14 cellular contexts compared by ENCODE assay signal in genomic region chr6:14642106-14642505, GRCh38.
A peak's percentile ranks its signal among the peaks of the same experiment; 100 is the strongest.
DNase-seq lines count a peak whose midpoint lies in the region; ATAC-seq and TF ChIP-seq lines count a peak whose summit lies in the region.
"Had no signal": no experiment of that assay in that cellular context is flagged by ENCODE, and none has a peak within 500 bp of the region (broad histone marks: within the 10 kb centered on the region; RNA-seq: fewer than 3 reads in every experiment).

No MANE protein-coding gene starts in this region.

- no peaks in the 10 kb centered on the region for H3K9me3 ChIP-seq in BLaER1
- no peaks in the 10 kb centered on the region for H3K9me3 ChIP-seq in neural progenitor cell (ENCODE audit: low read depth)
- no peaks in the 10 kb centered on the region for H3K9me3 ChIP-seq in trophoblast cell (ENCODE audit: insufficient read depth, low read depth, low read length)
- H3K9me3 ChIP-seq: Caco-2, HAP-1 had no signal

- H3K36me3 Mint-ChIP-seq in GM23338 (ENCODE audit: low read depth) = no peaks in the 10 kb centered on the region
- no peaks in the 10 kb centered on the region for H3K36me3 Mint-ChIP-seq in dendritic cell treated with granulocyte-macrophage colony-stimulating factor and Interleukin-4, amounts not matched to agents 40 ng/mL and 50 ng/mL, for 4 days (ENCODE audit: low read depth)
- no peaks in the 10 kb centered on the region for H3K36me3 Mint-ChIP-seq in neural progenitor cell
- H3K36me3 Mint-ChIP-seq in activated T-cell treated with anti-CD3 and anti-CD28 coated beads, Interleukin-2, amount 50 U/mL, for 72 hours (ENCODE audit: insufficient read depth in 2 of 2) = peaks cover 0 to 2% of the 10 kb centered on the region in 2 donors
- H3K36me3 Mint-ChIP-seq: CD4-positive, CD25-positive, alpha-beta regulatory T cell had no signal

- no peaks in the 10 kb centered on the region for H3K36me3 ChIP-seq in BLaER1
- H3K36me3 ChIP-seq in GM23338 (ENCODE audit: insufficient read depth) = no peaks in the 10 kb centered on the region
- H3K36me3 ChIP-seq in neural progenitor cell = no peaks in the 10 kb centered on the region
- H3K36me3 ChIP-seq in trophoblast cell (ENCODE audit: control insufficient read depth in 1 of 2, insufficient read depth in 2 of 2, low read length in 2 of 2) = no peaks in the 10 kb centered on the region
- H3K36me3 ChIP-seq: HAP-1 had no signal

- no peak overlapping the region for H3K4me3 Mint-ChIP-seq in GM23338
- no peak overlapping the region for H3K4me3 Mint-ChIP-seq in dendritic cell treated with granulocyte-macrophage colony-stimulating factor and Interleukin-4, amounts not matched to agents 40 ng/mL and 50 ng/mL, for 4 days
- no peak overlapping the region for H3K4me3 Mint-ChIP-seq in neural progenitor cell
- no peak overlapping the region for H3K4me3 Mint-ChIP-seq in activated T-cell treated with anti-CD3 and anti-CD28 coated beads, Interleukin-2, amount 50 U/mL, for 72 hours
- H3K4me3 Mint-ChIP-seq: CD4-positive, CD25-positive, alpha-beta regulatory T cell had no signal

- intact Hi-C loops in dendritic cell treated with granulocyte-macrophage colony-stimulating factor and Interleukin-4, amounts not matched to agents 40 ng/mL and 50 ng/mL, for 4 days (cut with micrococcal nuclease) = no loop called here

- H3K23ac ChIP-seq in trophoblast cell (ENCODE audit: low read length) = no peak overlapping the region

- no peak for ATAC-seq in GM23338
- ATAC-seq in activated T-cell treated with anti-CD3 and anti-CD28 coated beads, Interleukin-2, amount 50 U/mL, for 72 hours (replicated peaks in 1 of 2) = no peak

- H2BK5ac ChIP-seq in trophoblast cell (ENCODE audit: low read depth, low read length, poor library complexity) = no peak overlapping the region

- H3K4ac ChIP-seq in trophoblast cell (ENCODE audit: low read depth, low read length) = no peak overlapping the region

- H3K79me2 ChIP-seq in GM23338 (replicated peaks; ENCODE audit: insufficient read depth) (no peaks in the 10 kb centered on the region), neural progenitor cell (ENCODE audit: low read depth) (no peaks in the 10 kb centered on the region), trophoblast cell (ENCODE audit: control insufficient read depth, insufficient read depth, low read length, poor library complexity) (no peaks in the 10 kb centered on the region)

- peaks cover 10% of the 10 kb centered on the region; the same call in 1 of the 2 replicates for H3F3A ChIP-seq in GM23338 (replicated peaks; ENCODE audit: low read depth)
- peaks cover 38% of the 10 kb centered on the region for H3F3A ChIP-seq in neural progenitor cell (ENCODE audit: low read depth)

- no peak overlapping the region for H2BK12ac ChIP-seq in trophoblast cell (ENCODE audit: low read length)

- no peak overlapping the region for H2BK120ac ChIP-seq in trophoblast cell (ENCODE audit: insufficient read depth, low read length, poor library complexity)

- H3K27me3 ChIP-seq in BLaER1 (no peaks in the 10 kb centered on the region), GM23338 (ENCODE audit: insufficient read depth) (no peaks in the 10 kb centered on the region), neural progenitor cell (no peaks in the 10 kb centered on the region), trophoblast cell (ENCODE audit: insufficient read depth, low read length) (no peaks in the 10 kb centered on the region)

- no peaks in the 10 kb centered on the region for H3K9me2 ChIP-seq in GM23338 (ENCODE audit: insufficient read depth)

- no CpG with 5 or more reads among the region's 10 CpGs for WGBS in trophoblast cell (ENCODE audit: extremely low coverage, insufficient coverage, insufficient read length)

- no peak overlapping the region for H4K91ac ChIP-seq in trophoblast cell (ENCODE audit: low read depth, low read length)

- H3K9ac ChIP-seq in BLaER1 (no peak overlapping the region), neural progenitor cell (no peak overlapping the region), trophoblast cell (ENCODE audit: low read length) (no peak overlapping the region)

- peak overlapping the region; percentile 86 for H3K4me2 ChIP-seq in BLaER1
- 0 out of 2 replicates have a peak overlapping the region, but pooled peaks have one; percentile 67 for H3K4me2 ChIP-seq in GM23338
- H3K4me2 ChIP-seq in neural progenitor cell = peak overlapping the region; percentile 70
- no peak overlapping the region for H3K4me2 ChIP-seq in trophoblast cell (ENCODE audit: low read length)

- peaks cover 17% of the 10 kb centered on the region for H3K27me3 Mint-ChIP-seq in GM23338 (ENCODE audit: insufficient read depth, low read depth, poor library complexity)
- H3K27me3 Mint-ChIP-seq in dendritic cell treated with granulocyte-macrophage colony-stimulating factor and Interleukin-4, amounts not matched to agents 40 ng/mL and 50 ng/mL, for 4 days = peaks cover 4% of the 10 kb centered on the region
- peaks cover 10% of the 10 kb centered on the region for H3K27me3 Mint-ChIP-seq in neural progenitor cell (ENCODE audit: insufficient read depth, low read depth)
- H3K27me3 Mint-ChIP-seq in activated T-cell treated with anti-CD3 and anti-CD28 coated beads, Interleukin-2, amount 50 U/mL, for 72 hours (ENCODE audit: low read depth) = peaks cover 7% of the 10 kb centered on the region
- H3K27me3 Mint-ChIP-seq: CD4-positive, CD25-positive, alpha-beta regulatory T cell had no signal

- H3K27ac ChIP-seq in BLaER1 = peak overlapping the region; percentile 87
- no peak overlapping the region for H3K27ac ChIP-seq in GM23338 (ENCODE audit: low read depth)
- H3K27ac ChIP-seq in neural progenitor cell = peak overlapping the region; percentile 30
- H3K27ac ChIP-seq in trophoblast cell (ENCODE audit: low read depth, low read length) = no peak overlapping the region

- DNase-seq in GM23338 (ENCODE audit: low spot score) (no peak), neural progenitor cell (ENCODE audit: low spot score) (no peak), NK-92 (lab: John Stamatoyannopoulos, UW; ENCODE audit: unreplicated experiment) (no peak), NCI-H2171 treated with DMSO at 0.1 percent for 48 hours (lab: John Stamatoyannopoulos, UW) (no peak), trophoblast cell (no peak)
- DNase-seq in activated T-cell treated with anti-CD3 and anti-CD28 coated beads, Interleukin-2, amount 50 U/mL, for 72 hours = no peak
- DNase-seq: 8988T; C1 segment of cervical spinal cord; Caco-2; CD4-positive, CD25-positive, alpha-beta regulatory T cell; GOT3 had no signal

- H3K79me1 ChIP-seq in trophoblast cell (ENCODE audit: low read length) = no peaks in the 10 kb centered on the region

- H4K12ac ChIP-seq in trophoblast cell (ENCODE audit: low read depth, low read length) = no peak overlapping the region

- H3K14ac ChIP-seq in trophoblast cell (ENCODE audit: low read length) = no peak overlapping the region

- peaks cover 50% of the 10 kb centered on the region for H3K4me1 Mint-ChIP-seq in GM23338
- H3K4me1 Mint-ChIP-seq in dendritic cell treated with granulocyte-macrophage colony-stimulating factor and Interleukin-4, amounts not matched to agents 40 ng/mL and 50 ng/mL, for 4 days (ENCODE audit: low read depth) = peaks cover 37% of the 10 kb centered on the region
- peaks cover 52% of the 10 kb centered on the region for H3K4me1 Mint-ChIP-seq in neural progenitor cell
- H3K4me1 Mint-ChIP-seq in activated T-cell treated with anti-CD3 and anti-CD28 coated beads, Interleukin-2, amount 50 U/mL, for 72 hours (ENCODE audit: low read depth) = peaks cover 46% of the 10 kb centered on the region

- H3K27ac Mint-ChIP-seq in GM23338 = no peak overlapping the region
- peak overlapping the region; percentile 39 for H3K27ac Mint-ChIP-seq in dendritic cell treated with granulocyte-macrophage colony-stimulating factor and Interleukin-4, amounts not matched to agents 40 ng/mL and 50 ng/mL, for 4 days
- H3K27ac Mint-ChIP-seq in neural progenitor cell = peak overlapping the region; percentile 58
- H3K27ac Mint-ChIP-seq in activated T-cell treated with anti-CD3 and anti-CD28 coated beads, Interleukin-2, amount 50 U/mL, for 72 hours = no peak overlapping the region
- H3K27ac Mint-ChIP-seq: CD4-positive, CD25-positive, alpha-beta regulatory T cell had no signal

- no peak overlapping the region for H3K4me3 ChIP-seq in BLaER1
- no peak overlapping the region for H3K4me3 ChIP-seq in GM23338
- no peak overlapping the region for H3K4me3 ChIP-seq in neural progenitor cell
- H3K4me3 ChIP-seq in trophoblast cell (ENCODE audit: low read depth, low read length) = no peak overlapping the region
- H3K4me3 ChIP-seq: HAP-1 had no signal

- no peak for TF ChIP-seq CTCF in GM23338 (conservative IDR thresholded peaks at IDR 0.05; ENCODE audit: low read depth in 2 of 2)
- no peak for TF ChIP-seq CTCF in neural progenitor cell (IDR thresholded peaks at IDR 0.05)

- H2AFZ ChIP-seq in GM23338 (no peak overlapping the region), neural progenitor cell (replicated peaks) (no peak overlapping the region), trophoblast cell (ENCODE audit: insufficient read depth, low read length, poor library complexity) (no peak overlapping the region)

- H2AK5ac ChIP-seq in trophoblast cell (ENCODE audit: low read length) = no peak overlapping the region

- H3K4me1 ChIP-seq in BLaER1 (peaks cover 62% of the 10 kb centered on the region), GM23338 (ENCODE audit: insufficient read depth) (peaks cover 48% of the 10 kb centered on the region), neural progenitor cell (peaks cover 58% of the 10 kb centered on the region), trophoblast cell (ENCODE audit: control insufficient read depth in 1 of 2, insufficient read depth in 2 of 2, low read length in 2 of 2) (peaks cover 3% of the 10 kb centered on the region in 2 experiments)

- no peak overlapping the region for H4K8ac ChIP-seq in trophoblast cell (ENCODE audit: low read depth, low read length)

- H4K20me1 ChIP-seq in BLaER1 (no peaks in the 10 kb centered on the region), GM23338 (replicated peaks; ENCODE audit: insufficient read depth) (no peaks in the 10 kb centered on the region), neural progenitor cell (ENCODE audit: low read depth) (no peaks in the 10 kb centered on the region)

- H3K18ac ChIP-seq in trophoblast cell (ENCODE audit: low read length) = no peak overlapping the region

- H3K9me3 Mint-ChIP-seq in GM23338 (no peaks in the 10 kb centered on the region), neural progenitor cell (no peaks in the 10 kb centered on the region)
- no peaks in the 10 kb centered on the region for H3K9me3 Mint-ChIP-seq in dendritic cell treated with granulocyte-macrophage colony-stimulating factor and Interleukin-4, amounts not matched to agents 40 ng/mL and 50 ng/mL, for 4 days
- H3K9me3 Mint-ChIP-seq in activated T-cell treated with anti-CD3 and anti-CD28 coated beads, Interleukin-2, amount 50 U/mL, for 72 hours = no peaks in the 10 kb centered on the region

TF ChIP-seq in GM23338, 12 proteins besides CTCF, POLR2A, EP300 and RAD21 (continues in another document):
- no peak for TF ChIP-seq CREB1 (CRISPR knock-in tag; IDR thresholded peaks at IDR 0.05; ENCODE audit: low read depth)

Comparison
In these comparisons a context has a peak if more than half of its experiments do, and no peak if none do; other contexts are left out.
1. H3K27ac ChIP-seq: peak in BLaER1 (single experiment) and neural progenitor cell (single experiment); none in GM23338 (single experiment) and trophoblast cell (single experiment).
2. H3K27ac Mint-ChIP-seq: peak in dendritic cell treated with granulocyte-macrophage colony-stimulating factor and Interleukin-4, amounts not matched to agents 40 ng/mL and 50 ng/mL, for 4 days (single experiment) and neural progenitor cell (single experiment); none in GM23338 (single experiment) and activated T-cell treated with anti-CD3 and anti-CD28 coated beads, Interleukin-2, amount 50 U/mL, for 72 hours (single experiment).